18 cellular contexts compared by ENCODE assay signal in the genomic region with DNA sequence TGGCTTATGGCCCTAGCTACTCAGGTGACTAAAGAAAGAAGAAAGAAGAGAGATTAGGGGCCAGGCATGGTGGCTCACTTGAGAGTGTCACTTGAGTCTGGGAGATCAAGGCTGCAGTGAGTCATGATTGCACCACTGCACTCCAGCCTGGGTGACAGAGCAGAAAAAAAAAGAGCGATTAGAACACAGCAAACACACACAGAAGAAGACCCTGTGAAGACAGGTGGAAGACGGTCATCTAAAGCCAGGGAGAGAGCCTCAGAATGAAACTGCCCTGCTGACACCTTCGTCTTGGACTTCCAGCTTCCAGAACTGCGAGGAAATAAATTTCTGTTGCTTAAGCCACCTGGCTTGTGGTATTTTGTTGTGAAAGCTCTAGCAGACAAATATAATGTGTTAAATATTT. TPM values are rescaled to one million over a fixed set of nuclear protein-coding genes. Genes with fewer than 3 reads are reported as not detected.
DNase-seq lines count a peak whose midpoint lies in the region; ATAC-seq and TF ChIP-seq lines count a peak whose summit lies in the region.
"Had no signal": no experiment of that assay in that cellular context is flagged by ENCODE, and none has a peak within 500 bp of the region (broad histone marks: within the 10 kb centered on the region; RNA-seq: fewer than 3 reads in every experiment).

No MANE protein-coding gene starts in this region.

- no peak for DNase-seq in activated CD4-positive, CD25-positive, alpha-beta regulatory T cell (lab: John Stamatoyannopoulos, UW)
- peak; percentile 16 for DNase-seq in DMS53 treated with DMSO at 0.1 percent for 48 hours (lab: John Stamatoyannopoulos, UW; ENCODE audit: unreplicated experiment)
- peak; percentile 44 for DNase-seq in SIG-M5 (lab: John Stamatoyannopoulos, UW)
- DNase-seq in adrenal gland: peak in 6 of 7 donors; percentile 69 to 77 (median 71)
- DNase-seq in middle frontal gyrus (ENCODE audit: extremely low spot score, low spot score): no peak
- DNase-seq in heart left ventricle: no peak
- no peak for DNase-seq in ascending aorta (ENCODE audit: low spot score in 2 of 2)
- DNase-seq: activated CD4-positive, CD25-positive, alpha-beta regulatory T cell treated with anti-CD3 and anti-CD28 coated beads, Interleukin-2, amount 50 U/mL, for 72 hours; kidney; mesendoderm; NCI-H1417 treated with DMSO at 0.1 percent for 48 hours; SJCRH30; spleen; stomach; T-helper 17 cell had no signal

- intact Hi-C loops in adrenal gland (cut with DNase I): no loop called here
- intact Hi-C loops in heart left ventricle (cut with DNase I): no loop called here
- intact Hi-C loops in ascending aorta (cut with DNase I): no loop called here

- no peak overlapping the region for H3K27ac ChIP-seq in adrenal gland
- no peak overlapping the region for H3K27ac ChIP-seq in heart left ventricle
- no peak overlapping the region for H3K27ac ChIP-seq in ascending aorta
- H3K27ac ChIP-seq: hepatocyte, SJCRH30, spleen, stomach had no signal

- no peaks in the 10 kb centered on the region for H3K4me1 ChIP-seq in adrenal gland (replicated peaks in 1 of 2)
- H3K4me1 ChIP-seq in heart left ventricle: no peaks in the 10 kb centered on the region
- no peaks in the 10 kb centered on the region for H3K4me1 ChIP-seq in ascending aorta
- H3K4me1 ChIP-seq: SJCRH30, spleen, stomach had no signal

- no peaks in the 10 kb centered on the region for H3K9me3 ChIP-seq in adrenal gland (replicated peaks in 1 of 3)
- no peaks in the 10 kb centered on the region for H3K9me3 ChIP-seq in heart left ventricle
- no peaks in the 10 kb centered on the region for H3K9me3 ChIP-seq in ascending aorta
- H3K9me3 ChIP-seq: SJCRH30, spleen, stomach had no signal

- H3K27me3 ChIP-seq in adrenal gland (no peaks in the 10 kb centered on the region), heart left ventricle (no peaks in the 10 kb centered on the region), ascending aorta (no peaks in the 10 kb centered on the region)
- H3K27me3 ChIP-seq: hepatocyte, SJCRH30, spleen, stomach had no signal

- TF ChIP-seq CTCF in adrenal gland (IDR thresholded peaks at IDR 0.05): no peak
- no peak for TF ChIP-seq CTCF in heart left ventricle (IDR thresholded peaks at IDR 0.05)
- no peak for TF ChIP-seq CTCF in ascending aorta (IDR thresholded peaks at IDR 0.05)

- H3K36me3 ChIP-seq in adrenal gland (replicated peaks in 1 of 2) (no peaks in the 10 kb centered on the region), heart left ventricle (no peaks in the 10 kb centered on the region), ascending aorta (no peaks in the 10 kb centered on the region)
- H3K36me3 ChIP-seq: SJCRH30, spleen, stomach had no signal

- TF ChIP-seq POLR2A in adrenal gland (IDR thresholded peaks at IDR 0.05): no peak
- no peak for TF ChIP-seq POLR2A in heart left ventricle (IDR thresholded peaks at IDR 0.05)

- WGBS in adrenal gland, 4 donors: 64 to 79% (median 70%) methylated on average over 4 of the region's 4 CpGs
- 91 to 94% (median 93%) methylated on average over 4 of the region's 4 CpGs for WGBS in heart left ventricle, 4 donors

- peak; percentile 84 to 93 for ATAC-seq in activated CD4-positive, CD25-positive, alpha-beta regulatory T cell treated with anti-CD3 and anti-CD28 coated beads, Interleukin-2, amount 50 U/mL, for 24 hours
- no peak for ATAC-seq in heart left ventricle
- ATAC-seq: GM23338, T-helper 17 cell had no signal

- no peak overlapping the region for H3K4me3 ChIP-seq in adrenal gland
- H3K4me3 ChIP-seq in heart left ventricle: no peak overlapping the region
- H3K4me3 ChIP-seq in ascending aorta: no peak overlapping the region
- H3K4me3 ChIP-seq: GM23338, hepatocyte, SJCRH30, spleen, stomach had no signal

RNA-seq across cellular contexts. Expression of gene PPP1CC, which starts 17.5 kb away (rescaled TPM):
- total RNA-seq in adrenal gland (100 to 1,000 TPM in 7 of 8 donors, 10 to 100 TPM in 1; 98.8 to 170 (median 137) TPM), heart left ventricle (100 to 1,000 TPM; 110 to 207 (median 150) TPM), ascending aorta (39.8 TPM)
- polyA plus RNA-seq in adrenal gland (100 to 1,000 TPM in 1 of 3 donors, 10 to 100 TPM in 2; 53.7 to 182 (median 58.0) TPM), heart left ventricle (100 to 1,000 TPM in 1 of 2 donors, 10 to 100 TPM in 1; 90.6 to 130 TPM)

Comparison
In these comparisons a context has a peak if more than half of its experiments do, and no peak if none do; other contexts are left out.
1. ATAC-seq: peak in activated CD4-positive, CD25-positive, alpha-beta regulatory T cell treated with anti-CD3 and anti-CD28 coated beads, Interleukin-2, amount 50 U/mL, for 24 hours (2 of 2); none in heart left ventricle (0 of 4).
2. DNase-seq: peak in DMS53 treated with DMSO at 0.1 percent for 48 hours (single experiment), SIG-M5 (single experiment) and adrenal gland (6 of 7); none in activated CD4-positive, CD25-positive, alpha-beta regulatory T cell (0 of 4), middle frontal gyrus (single experiment), heart left ventricle (0 of 5) and ascending aorta (0 of 2).